23 cellular contexts compared by ENCODE assay signal in genomic region chr1:35683012-35683411, GRCh38.
"Had no signal": no experiment of that assay in that cellular context is flagged by ENCODE, and none has a peak within 500 bp of the region (broad histone marks: within the 10 kb centered on the region; RNA-seq: fewer than 3 reads in every experiment).

No MANE protein-coding gene starts in this region.

- H3K4me2 ChIP-seq: smooth muscle cell had no signal

- ATAC-seq: esophagus mucosa, gastrocnemius medialis, heart left ventricle, sciatic nerve had no signal

- H3K36me3 ChIP-seq: ascending aorta, gastrocnemius medialis, heart left ventricle, left ventricle myocardium inferior, thoracic aorta, upper lobe of left lung, WERI-Rb-1 had no signal

- DNase-seq: activated CD4-positive, alpha-beta T cell treated with anti-CD3 and anti-CD28 coated beads for 1 hour; activated CD8-positive, alpha-beta memory T cell treated with anti-CD3 and anti-CD28 coated beads for 24 hours; activated CD8-positive, alpha-beta memory T cell treated with anti-CD3 and anti-CD28 coated beads, Interleukin-2, amount 50 U/mL, for 48 hours; activated effector memory CD4-positive, alpha-beta T cell treated with Interleukin-2 at 50 U/mL for 16 hours; activated naive CD4-positive, alpha-beta T cell treated with anti-CD3 and anti-CD28 coated beads, Interleukin-2, amount 10 ng/mL, durations not matched to agents 7 days and 5 days; activated T-cell treated with anti-CD3 and anti-CD28 coated beads, Interleukin-2, amount 50 U/mL, for 48 hours; gastrocnemius medialis; heart left ventricle; immature natural killer cell; kidney glomerular epithelial cell; left ventricle myocardium inferior; mammary epithelial cell; midbrain; nucleus accumbens; stimulated activated CD4-positive, alpha-beta T cell treated with anti-CD3 and anti-CD28 coated beads, Interleukin-4, amount 100 ng/mL, for 1 hour; upper lobe of left lung; WERI-Rb-1 had no signal

- H3K27me3 ChIP-seq: ascending aorta, upper lobe of left lung had no signal

- H3K9me3 ChIP-seq: ascending aorta, gastrocnemius medialis, heart left ventricle, left ventricle myocardium inferior, thoracic aorta, upper lobe of left lung had no signal

- H3K4me1 ChIP-seq: ascending aorta, gastrocnemius medialis, heart left ventricle, left ventricle myocardium inferior, upper lobe of left lung had no signal

- H3K27ac ChIP-seq: ascending aorta, coronary artery, gastrocnemius medialis, heart left ventricle, left ventricle myocardium inferior, thoracic aorta, upper lobe of left lung, WERI-Rb-1 had no signal

- H3K4me3 ChIP-seq: ascending aorta, coronary artery, gastrocnemius medialis, heart left ventricle, left ventricle myocardium inferior, smooth muscle cell, thoracic aorta, upper lobe of left lung had no signal
